In the genomic region with DNA sequence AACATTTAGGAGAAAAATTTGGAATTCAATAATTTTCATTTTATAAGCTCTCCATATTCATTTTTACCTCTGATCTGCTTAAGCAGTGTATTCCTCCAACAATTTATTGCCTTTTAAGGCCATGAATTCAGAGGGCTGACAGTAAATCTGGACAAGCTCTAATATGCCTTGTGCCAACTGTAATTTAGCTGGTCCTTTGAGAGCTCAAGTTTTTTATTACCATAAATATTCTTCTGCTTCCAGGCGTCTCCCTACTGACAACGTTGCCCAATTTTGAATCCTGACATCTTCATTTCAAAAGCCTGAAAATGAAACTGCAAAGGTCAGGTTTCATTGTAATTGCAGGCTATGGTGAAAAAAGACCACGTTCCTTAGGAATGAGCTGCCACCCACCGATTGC, we compare ENCODE assay signal across 9 cellular contexts.
"Had no signal": no experiment of that assay in that cellular context is flagged by ENCODE, and none has a peak within 500 bp of the region (broad histone marks: within the 10 kb centered on the region; RNA-seq: fewer than 3 reads in every experiment).

No MANE protein-coding gene starts in this region.

- H3K4me1 ChIP-seq: esophagus squamous epithelium had no signal

- DNase-seq: activated CD4-positive, alpha-beta T cell treated with anti-CD3 and anti-CD28 coated beads, Interleukin-2, amount 50 U/mL, for 48 hours; activated T-cell treated with anti-CD3 and anti-CD28 coated beads for 4 hours; dermis blood vessel endothelial cell; effector memory CD4-positive, alpha-beta T cell; esophagus squamous epithelium; mesendoderm; naive thymus-derived CD4-positive, alpha-beta T cell; ovary; stimulated activated naive B cell treated with anti-CD40 and anti-IgM and Interleukin-4, amounts not matched to agents 10 μg/mL and 1 μg/mL and 100 μg/mL, for 72 hours had no signal

- H3K4me3 ChIP-seq: esophagus squamous epithelium, ovary had no signal

- H3K27me3 ChIP-seq: esophagus squamous epithelium, ovary had no signal

- H3K36me3 ChIP-seq: esophagus squamous epithelium, ovary had no signal

- H3K9me3 ChIP-seq: esophagus squamous epithelium, ovary had no signal

- H3K27ac ChIP-seq: esophagus squamous epithelium, ovary had no signal
